Comparison of ENCODE assay signal across 1 cellular context in genomic region chr4:184644553-184645307, GRCh38.
TF ChIP-seq lines count a peak whose summit lies in the region.

No MANE protein-coding gene starts in this region.

TF ChIP-seq in HEK293, 187 proteins besides CTCF, POLR2A, EP300 and RAD21:
- TF ChIP-seq ZFP3 (tag by site-specific recombination; IDR thresholded peaks at IDR 0.05; ENCODE audit: low read depth) (no peak), OSR2 (tag by site-specific recombination; IDR thresholded peaks at IDR 0.05) (peak; percentile 34; the same call in 1 of the 2 replicates), ZNF184 (tag by site-specific recombination; IDR thresholded peaks at IDR 0.05) (0 out of 2 replicates have a peak, but pooled peaks have one; percentile 13), ZNF513 (tag by site-specific recombination; IDR thresholded peaks at IDR 0.05) (no peak), ZNF837 (tag by site-specific recombination; IDR thresholded peaks at IDR 0.05) (no peak), MZF1 (tag by site-specific recombination; IDR thresholded peaks at IDR 0.05; ENCODE audit: borderline replicate concordance) (peak; percentile 63; the same call in 1 of the 2 replicates), ZFP41 (tag by site-specific recombination; IDR thresholded peaks at IDR 0.05; ENCODE audit: borderline replicate concordance) (no peak), ZNF692 (tag by site-specific recombination; IDR thresholded peaks at IDR 0.05) (peak; percentile 22; the same call in 1 of the 2 replicates), KLF10 (tag by site-specific recombination; IDR thresholded peaks at IDR 0.05) (0 out of 2 replicates have a peak, but pooled peaks have one; percentile 28), ZNF366 (tag by site-specific recombination; conservative IDR thresholded peaks at IDR 0.05) (0 out of 2 replicates have a peak, but pooled peaks have one; percentile 33), ATF2 (tag by site-specific recombination; IDR thresholded peaks at IDR 0.05; ENCODE audit: low read depth) (peak; percentile 82), ZNF324 (tag by site-specific recombination; IDR thresholded peaks at IDR 0.05) (no peak), PRDM6 (tag by site-specific recombination; IDR thresholded peaks at IDR 0.05) (peak; percentile 73), HIC1 (tag by site-specific recombination; IDR thresholded peaks at IDR 0.05) (peak; percentile 41; the same call in 1 of the 2 replicates), ZNF629 (tag by site-specific recombination; IDR thresholded peaks at IDR 0.05) (peak; percentile 59; the same call in 1 of the 2 replicates), PRDM4 (tag by site-specific recombination; IDR thresholded peaks at IDR 0.05) (peak; percentile 48; the same call in 1 of the 2 replicates)
